ENCODE assay signal across 8 cellular contexts in the genomic region with DNA sequence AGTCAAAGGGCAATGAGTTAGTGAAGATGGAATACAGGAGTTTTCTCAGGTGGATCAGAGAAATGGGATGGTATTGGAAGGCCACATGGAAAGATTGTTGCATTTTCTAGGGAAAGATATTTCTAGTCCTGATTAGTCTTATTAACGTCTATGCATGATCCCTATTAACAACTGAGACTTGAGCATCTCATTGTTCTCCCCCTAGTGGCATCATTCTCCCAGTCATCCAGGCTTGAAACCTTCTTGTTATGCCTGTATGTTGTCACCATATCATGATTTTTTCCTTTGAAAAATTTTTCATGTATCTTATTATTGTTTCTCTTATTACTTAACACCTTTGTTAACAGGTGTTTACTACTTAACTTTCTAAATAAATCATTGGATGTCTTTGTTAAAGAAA. TPM values are rescaled to one million over a fixed set of nuclear protein-coding genes. Genes with fewer than 3 reads are reported as not detected.
A peak's percentile ranks its signal among the peaks of the same experiment; 100 is the strongest.
DNase-seq lines count a peak whose midpoint lies in the region; ATAC-seq and TF ChIP-seq lines count a peak whose summit lies in the region.

No MANE protein-coding gene starts in this region.

- ATAC-seq in effector memory CD8-positive, alpha-beta T cell (replicated peaks): peak; percentile 43
- ATAC-seq in psoas muscle (no peak), HG02884 (IDR thresholded peaks at IDR 0.05; ENCODE audit: unreplicated experiment) (no peak)

- peaks cover 4% of the 10 kb centered on the region for H3K9me3 Mint-ChIP-seq in activated CD4-positive, alpha-beta T cell treated with anti-CD3 and anti-CD28 coated beads, Interleukin-2, amount 10 ng/mL, durations not matched to agents 24 days and 14 days
- no peaks in the 10 kb centered on the region for H3K9me3 Mint-ChIP-seq in effector memory CD8-positive, alpha-beta T cell

- TF ChIP-seq CTCF in NB4 (IDR thresholded peaks at IDR 0.05; ENCODE audit: low read depth, low read length): peak; percentile 9
- peak; percentile 23 for TF ChIP-seq CTCF in psoas muscle (IDR thresholded peaks at IDR 0.05)

- no peaks in the 10 kb centered on the region for H3K9me3 ChIP-seq in psoas muscle

- H3K4me1 ChIP-seq in psoas muscle: no peaks in the 10 kb centered on the region

- peaks cover 50% of the 10 kb centered on the region for H3K4me1 Mint-ChIP-seq in activated CD4-positive, alpha-beta T cell treated with anti-CD3 and anti-CD28 coated beads, Interleukin-2, amount 10 ng/mL, durations not matched to agents 24 days and 14 days
- H3K4me1 Mint-ChIP-seq in effector memory CD8-positive, alpha-beta T cell (ENCODE audit: low read depth in 2 of 2): peaks cover 43 to 57% of the 10 kb centered on the region in 2 donors

- intact Hi-C loops in activated CD4-positive, alpha-beta T cell treated with anti-CD3 and anti-CD28 coated beads, Interleukin-2, amount 10 ng/mL, durations not matched to agents 24 days and 14 days (cut with micrococcal nuclease): loop anchor here (2.0 kb wide), 1 partner anchor 34 kb away; a partner anchor contains a TSS
- intact Hi-C loops in psoas muscle (cut with DNase I): no loop called here

- H3K4me3 Mint-ChIP-seq in activated CD4-positive, alpha-beta T cell treated with anti-CD3 and anti-CD28 coated beads, Interleukin-2, amount 10 ng/mL, durations not matched to agents 24 days and 14 days: no peak overlapping the region
- peak overlapping the region in 1 of 2 donors; percentile 0 for H3K4me3 Mint-ChIP-seq in effector memory CD8-positive, alpha-beta T cell

- DNase-seq in activated CD4-positive, alpha-beta T cell treated with anti-CD3 and anti-CD28 coated beads, Interleukin-2, amount 10 ng/mL, durations not matched to agents 24 days and 14 days: no peak
- DNase-seq in activated CD4-positive, alpha-beta T cell treated with anti-CD3 and anti-CD28 coated beads, Interleukin-2, amount 50 U/mL, for 48 hours: no peak
- DNase-seq in NB4 (ENCODE audit: low read depth) (peak; percentile 19), psoas muscle (no peak), hippocampal formation (lab: John Stamatoyannopoulos, UW) (no peak)
- no peak for DNase-seq in effector memory CD8-positive, alpha-beta T cell
- DNase-seq in activated CD8-positive, alpha-beta memory T cell treated with anti-CD3 and anti-CD28 coated beads, Interleukin-2, amount 50 U/mL, for 48 hours: no peak

- H3K4me3 ChIP-seq in NB4 (ENCODE audit: low read depth, low read length) (no peak overlapping the region), psoas muscle (no peak overlapping the region)

- no peaks in the 10 kb centered on the region for H3K27me3 ChIP-seq in psoas muscle (ENCODE audit: insufficient read depth in 3 of 3, low read length in 2 of 3)

- no peak overlapping the region for H3K27ac ChIP-seq in psoas muscle

- no peaks in the 10 kb centered on the region for H3K36me3 ChIP-seq in psoas muscle (ENCODE audit: insufficient read depth in 1 of 2, low read depth in 1 of 2)

- no peak for TF ChIP-seq POLR2A in NB4 (IDR thresholded peaks at IDR 0.05; ENCODE audit: extremely low read depth, insufficient read length)

- H3K27ac Mint-ChIP-seq in activated CD4-positive, alpha-beta T cell treated with anti-CD3 and anti-CD28 coated beads, Interleukin-2, amount 10 ng/mL, durations not matched to agents 24 days and 14 days: peak overlapping the region; percentile 30
- H3K27ac Mint-ChIP-seq in effector memory CD8-positive, alpha-beta T cell: no peak overlapping the region

- 0 to 13% (median 0%) methylated on average over 1 of the region's 1 CpG for WGBS in psoas muscle, 3 donors

- H3K36me3 Mint-ChIP-seq in activated CD4-positive, alpha-beta T cell treated with anti-CD3 and anti-CD28 coated beads, Interleukin-2, amount 10 ng/mL, durations not matched to agents 24 days and 14 days (ENCODE audit: low read depth): peaks cover 32% of the 10 kb centered on the region
- peaks cover 8% of the 10 kb centered on the region for H3K36me3 Mint-ChIP-seq in effector memory CD8-positive, alpha-beta T cell (ENCODE audit: insufficient read depth)

- no peaks in the 10 kb centered on the region for H3K27me3 Mint-ChIP-seq in activated CD4-positive, alpha-beta T cell treated with anti-CD3 and anti-CD28 coated beads, Interleukin-2, amount 10 ng/mL, durations not matched to agents 24 days and 14 days
- no peaks in the 10 kb centered on the region for H3K27me3 Mint-ChIP-seq in effector memory CD8-positive, alpha-beta T cell

RNA-seq across cellular contexts. Expression of a gene that starts 34.4 kb away (rescaled TPM):
- 238 and 244 TPM in 2 replicates for total RNA-seq in activated CD4-positive, alpha-beta T cell treated with anti-CD3 and anti-CD28 coated beads, Interleukin-2, amount 10 ng/mL, durations not matched to agents 24 days and 14 days
- total RNA-seq in psoas muscle: 10 to 100 TPM in 1 of 4 donors, 1 to 10 TPM in 3; 7.5 to 10.6 (median 8.9) TPM
- polyA plus RNA-seq in psoas muscle: 1 to 10 TPM; 1.4 to 9.2 (median 4.5) TPM

Comparison
In these comparisons a context has a peak if more than half of its experiments do, and no peak if none do; other contexts are left out.
1. RNA of a gene that starts 34.4 kb away (total RNA-seq): 238 to 244 TPM in activated CD4-positive, alpha-beta T cell treated with anti-CD3 and anti-CD28 coated beads, Interleukin-2, amount 10 ng/mL, durations not matched to agents 24 days and 14 days; 7.5 to 10.6 TPM in psoas muscle; every median in the first group is over 10 times any median in the second.